ENCODE assay signal across 22 cellular contexts in genomic region chr5:177503351-177504085, GRCh38.
"Had no signal": no experiment of that assay in that cellular context is flagged by ENCODE, and none has a peak within 500 bp of the region (broad histone marks: within the 10 kb centered on the region; RNA-seq: fewer than 3 reads in every experiment).

No MANE protein-coding gene starts in this region.

- H3K36me3 Mint-ChIP-seq: naive thymus-derived CD8-positive, alpha-beta T cell had no signal

- FAIRE-seq: endometrium, frontal cortex, islet of Langerhans, urothelium cell line had no signal

- H3K27me3 ChIP-seq: heart right ventricle, ovary, right atrium auricular region, suprapubic skin, thyroid gland had no signal

- H3K36me3 ChIP-seq: ovary, right atrium auricular region, suprapubic skin, thyroid gland had no signal

- DNase-seq: cortex of kidney; effector memory CD4-positive, alpha-beta T cell; hypothalamus; kidney glomerular epithelial cell; mucosa of descending colon; naive thymus-derived CD8-positive, alpha-beta T cell; nucleus accumbens; ovary; stimulated activated CD4-positive, alpha-beta T cell treated with anti-CD3 and anti-CD28 coated beads, Interleukin-4, amount 100 ng/mL, for 1 hour; stimulated activated CD8-positive, alpha-beta memory T cell treated with anti-CD3 and anti-CD28 coated beads, Interleukin-4, amount 100 ng/mL, for 48 hours; stimulated activated naive CD8-positive, alpha-beta T cell treated with anti-CD3 and anti-CD28 coated beads, Interleukin-15, Interleukin-2, amounts not matched to agents 100 U/mL and 50 U/mL, for 24 hours; thyroid gland had no signal

- ATAC-seq: esophagus mucosa; heart right ventricle; mucosa of descending colon; naive thymus-derived CD8-positive, alpha-beta T cell; stimulated activated effector memory CD8-positive, alpha-beta T cell treated with anti-CD3 and anti-CD28 coated beads, Interleukin-12 subunit alpha, Interleukin-12 subunit beta, amount 100 ng/mL, for 72 hours; stimulated activated naive CD8-positive, alpha-beta T cell treated with anti-CD3 and anti-CD28 coated beads, Interleukin-15, Interleukin-2, amounts not matched to agents 100 U/mL and 50 U/mL, for 24 hours had no signal

- H3K4me3 ChIP-seq: heart right ventricle, mucosa of descending colon, ovary, right atrium auricular region, suprapubic skin, thyroid gland had no signal

- H3K4me3 Mint-ChIP-seq: naive thymus-derived CD8-positive, alpha-beta T cell; stimulated activated effector memory CD8-positive, alpha-beta T cell treated with anti-CD3 and anti-CD28 coated beads, Interleukin-12 subunit alpha, Interleukin-12 subunit beta, amount 100 ng/mL, for 72 hours; type B pancreatic cell had no signal

- H3K9me3 ChIP-seq: heart right ventricle, mucosa of descending colon, ovary, right atrium auricular region, suprapubic skin, thyroid gland had no signal

- H3K9me3 Mint-ChIP-seq: naive thymus-derived CD8-positive, alpha-beta T cell; stimulated activated effector memory CD8-positive, alpha-beta T cell treated with anti-CD3 and anti-CD28 coated beads, Interleukin-12 subunit alpha, Interleukin-12 subunit beta, amount 100 ng/mL, for 72 hours; type B pancreatic cell had no signal

- H3K27me3 Mint-ChIP-seq: naive thymus-derived CD8-positive, alpha-beta T cell had no signal

- H3K27ac Mint-ChIP-seq: naive thymus-derived CD8-positive, alpha-beta T cell; type B pancreatic cell had no signal

- H3K27ac ChIP-seq: heart right ventricle, ovary, right atrium auricular region, suprapubic skin, thyroid gland had no signal
